ENCODE assay signal across 1 cellular context in the genomic region with DNA sequence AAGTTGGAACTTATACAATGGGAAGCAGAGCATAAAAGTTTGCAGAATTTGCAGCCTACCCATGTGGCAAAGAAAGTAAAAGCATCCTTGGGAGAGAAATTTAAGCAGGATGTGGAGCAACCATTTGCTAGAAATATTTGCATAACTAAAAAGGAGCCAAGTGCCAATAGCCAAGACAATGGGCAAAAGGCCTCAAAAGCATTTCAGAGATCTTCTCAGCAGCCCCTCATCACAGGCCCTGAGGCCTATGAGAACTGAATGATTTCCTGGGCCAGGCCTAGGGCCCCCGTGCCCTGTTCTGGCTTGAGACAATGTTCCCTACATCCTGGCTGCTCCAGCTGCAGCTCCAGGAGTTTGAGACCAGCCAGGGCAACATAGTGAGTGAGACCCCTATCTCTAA.
TF ChIP-seq lines count a peak whose summit lies in the region.

No MANE protein-coding gene starts in this region.

TF ChIP-seq in H1, 55 proteins besides CTCF, POLR2A, EP300 and RAD21:
- TF ChIP-seq SP1 (IDR thresholded peaks at IDR 0.05; ENCODE audit: low read depth, low read length) = no peak
- peak; percentile 8 for TF ChIP-seq NANOG (IDR thresholded peaks at IDR 0.05; ENCODE audit: insufficient read depth, low read depth, low read length, poor library complexity, severe bottlenecking)
- TF ChIP-seq SIRT6 (IDR thresholded peaks at IDR 0.05; ENCODE audit: low read length) = no peak
